8 cellular contexts compared by ENCODE assay signal in genomic region chr1:31943546-31944184, GRCh38. TPM values are rescaled to one million over a fixed set of nuclear protein-coding genes. Genes with fewer than 3 reads are reported as not detected.
DNase-seq lines count a peak whose midpoint lies in the region; ATAC-seq and TF ChIP-seq lines count a peak whose summit lies in the region.

No MANE protein-coding gene starts in this region.

- H3K4me3 ChIP-seq in PC-3 (ENCODE audit: low read length) (no peak overlapping the region), esophagus squamous epithelium (peak overlapping the region in 3 of 4 donors; percentile 50 to 69 (median 51)), spleen (peak overlapping the region in 7 of 8 donors; percentile 28 to 68 (median 45))

- peaks cover 24% of the 10 kb centered on the region for H3K4me1 ChIP-seq in PC-3 (ENCODE audit: insufficient read depth, low read length)
- H3K4me1 ChIP-seq in esophagus squamous epithelium = peaks cover 15 to 56% (median 37%) of the 10 kb centered on the region in 3 donors
- peaks cover 39 to 88% (median 73%) of the 10 kb centered on the region in 6 donors for H3K4me1 ChIP-seq in spleen

- H3K9me3 ChIP-seq in PC-3 (ENCODE audit: low read length) (no peaks in the 10 kb centered on the region), esophagus squamous epithelium (no peaks in the 10 kb centered on the region), spleen (no peaks in the 10 kb centered on the region)

- no peak overlapping the region for H3K4me2 ChIP-seq in PC-3 (ENCODE audit: low read length)

- no peaks in the 10 kb centered on the region for H4K20me1 ChIP-seq in PC-3 (ENCODE audit: low read length)

- H3K27ac ChIP-seq in PC-3 (ENCODE audit: low read length) = 0 out of 2 replicates have a peak overlapping the region, but pooled peaks have one; percentile 1
- H3K27ac ChIP-seq in esophagus squamous epithelium = peak overlapping the region; percentile 89 to 99 (median 95)
- peak overlapping the region; percentile 85 to 100 (median 98) for H3K27ac ChIP-seq in spleen

- CTCF ChIA-PET in PC-3 (lab: Charles Lee) = interaction anchor here (1.1 kb wide), 1 partner anchor 12 kb away, joined by 3 read pairs; no protein-coding TSS in a partner anchor

- TSS peak; percentile 94 for BruUV-seq in PC-3 (replicated peaks; lab: Mats Ljungman, UMichigan)

- no peaks in the 10 kb centered on the region for H3F3A ChIP-seq in PC-3 (ENCODE audit: low read length, unreplicated experiment)

- POLR2A ChIA-PET in PC-3 (lab: Charles Lee; ENCODE audit: unreplicated experiment) = interaction anchor here (0.5 kb wide), 1 partner anchor 42 kb away, joined by 6 read pairs; no protein-coding TSS in a partner anchor

- ATAC-seq in GM21381 (IDR thresholded peaks at IDR 0.05; ENCODE audit: unreplicated experiment) (peak; percentile 4), PC-3 (no peak), GM19467 (IDR thresholded peaks at IDR 0.05; ENCODE audit: unreplicated experiment) (no peak), HG03045 (IDR thresholded peaks at IDR 0.05; ENCODE audit: unreplicated experiment) (no peak)

- TF ChIP-seq POLR2A in esophagus squamous epithelium (IDR thresholded peaks at IDR 0.05) = no peak
- TF ChIP-seq POLR2A in spleen (IDR thresholded peaks at IDR 0.05) = no peak

- WGBS in esophagus squamous epithelium, 2 donors = 71 to 83% methylated on average over 2 to 3 of the region's 3 CpGs
- WGBS in spleen, 5 donors = 20 to 47% (median 28%) methylated on average over 3 of the region's 3 CpGs

- intact Hi-C loops in PC-3 (cut with micrococcal nuclease) = no loop called here
- intact Hi-C loops in esophagus squamous epithelium (cut with DNase I) = no loop called here
- intact Hi-C loops in spleen (cut with DNase I; ENCODE audit: low total_unique reads) = no loop called here

- DNase-seq in PC-3 (no peak), esophagus squamous epithelium (lab: John Stamatoyannopoulos, UW) (no peak), spleen (no peak), islet precursor cell (no peak), NCI-H2227 (lab: John Stamatoyannopoulos, UW; ENCODE audit: unreplicated experiment) (no peak)

- no peaks in the 10 kb centered on the region for H3K36me3 ChIP-seq in PC-3 (ENCODE audit: low read depth, low read length)
- H3K36me3 ChIP-seq in esophagus squamous epithelium = no peaks in the 10 kb centered on the region
- H3K36me3 ChIP-seq in spleen = no peaks in the 10 kb centered on the region

- H3K9ac ChIP-seq in PC-3 (ENCODE audit: low read length) = no peak overlapping the region

- H3K27me3 ChIP-seq in PC-3 (ENCODE audit: low read length) (no peaks in the 10 kb centered on the region), esophagus squamous epithelium (no peaks in the 10 kb centered on the region), spleen (replicated peaks in 1 of 7) (no peaks in the 10 kb centered on the region)

- no peak for TF ChIP-seq CTCF in PC-3 (conservative IDR thresholded peaks at IDR 0.05; ENCODE audit: low read depth, low read length)
- no peak for TF ChIP-seq CTCF in esophagus squamous epithelium (IDR thresholded peaks at IDR 0.05)
- TF ChIP-seq CTCF in spleen (IDR thresholded peaks at IDR 0.05 in 8 of 11, conservative IDR thresholded peaks at IDR 0.05 in 3 of 11) = no peak

- no peak overlapping the region for H2AFZ ChIP-seq in PC-3 (ENCODE audit: low read length)

- no peaks in the 10 kb centered on the region for H3K79me2 ChIP-seq in PC-3 (ENCODE audit: low read length)

- no peaks in the 10 kb centered on the region for H3K9me2 ChIP-seq in PC-3 (replicated peaks; ENCODE audit: low read length)

RNA-seq across cellular contexts. Expression of gene PTP4A2, which starts 5.5 kb away (rescaled TPM):
- total RNA-seq in PC-3 (2014; rRNA removed) (335 and 340 TPM in 2 replicates), esophagus squamous epithelium (100 to 1,000 TPM in 3 of 4 donors, 10 to 100 TPM in 1; 71.4 to 122 (median 108) TPM), spleen (100 to 1,000 TPM; 201 to 300 (median 254) TPM)
- polyA plus RNA-seq in spleen = 100 to 1,000 TPM in 1 of 3 donors, 10 to 100 TPM in 2; 72.9 to 111 (median 94.2) TPM

Comparison
In these comparisons a context has a peak if more than half of its experiments do, and no peak if none do; other contexts are left out.
1. H3K27ac ChIP-seq: peak in every context shown above with its lines; median percentile 98 in spleen; 95 in esophagus squamous epithelium; 1 in PC-3.